ENCODE assay signal across 11 cellular contexts in the genomic region with DNA sequence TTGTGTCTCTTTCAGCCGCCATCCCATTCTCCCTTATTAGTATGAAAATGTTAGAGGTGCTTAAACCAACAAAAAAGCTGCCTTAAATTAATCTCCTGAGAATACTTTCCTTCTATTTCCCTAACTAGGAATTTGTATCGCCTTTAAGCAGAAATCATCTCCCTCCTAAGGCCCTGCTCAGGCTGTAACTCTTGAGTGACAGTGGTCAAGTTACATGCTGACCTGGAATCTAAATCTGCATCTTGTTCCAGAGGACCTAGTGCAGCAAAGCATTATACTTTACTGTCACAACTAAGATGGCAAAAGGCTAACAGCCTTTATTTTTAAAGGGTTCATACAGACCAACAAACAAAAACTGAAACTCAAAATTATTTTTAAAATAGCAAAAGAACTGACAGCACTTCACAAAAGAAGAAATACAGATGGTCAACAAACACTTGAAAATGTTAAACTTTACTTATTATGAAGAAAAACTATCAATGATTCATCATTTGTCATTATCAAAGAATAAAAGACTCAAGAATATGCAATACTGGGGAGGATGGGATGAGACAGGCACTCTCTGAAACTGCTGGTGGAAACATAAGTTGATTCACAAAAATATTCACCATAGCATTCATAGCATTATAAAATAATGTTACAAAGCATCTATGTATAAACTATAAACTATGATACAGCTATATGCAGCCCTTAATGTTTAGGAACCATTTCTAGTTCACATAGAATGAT. TPM values are rescaled to one million over a fixed set of nuclear protein-coding genes. Genes with fewer than 3 reads are reported as not detected.
DNase-seq lines count a peak whose midpoint lies in the region; ATAC-seq and TF ChIP-seq lines count a peak whose summit lies in the region.
"Had no signal": no experiment of that assay in that cellular context is flagged by ENCODE, and none has a peak within 500 bp of the region (broad histone marks: within the 10 kb centered on the region; RNA-seq: fewer than 3 reads in every experiment).

No MANE protein-coding gene starts in this region.

- no peak overlapping the region for H3K4me3 ChIP-seq in PC-9
- no peak overlapping the region for H3K4me3 ChIP-seq in stomach

- TF ChIP-seq POLR2A in stomach (IDR thresholded peaks at IDR 0.05), result no peak

- H3K27ac ChIP-seq in PC-9 (peak overlapping the region; percentile 44), foreskin keratinocyte (no peak overlapping the region), stomach (peak overlapping the region in 4 of 5 donors; percentile 3 to 85 (median 69))

- H3K36me3 ChIP-seq in PC-9 (ENCODE audit: low read depth) (peaks cover 14% of the 10 kb centered on the region; the same call in 1 of the 2 replicates), stomach (peaks cover 2 to 37% (median 16%) of the 10 kb centered on the region in 4 donors)

- WGBS in stomach, 5 donors, result 85 to 97% (median 90%) methylated on average over 2 of the region's 2 CpGs

- no peaks in the 10 kb centered on the region for H3K27me3 Mint-ChIP-seq in activated T-cell treated with anti-CD3 and anti-CD28 coated beads, Interleukin-2, amount 50 U/mL, for 72 hours (ENCODE audit: low read depth)

- no peak overlapping the region for H2AFZ ChIP-seq in PC-9

- no peak for DNase-seq in activated T-cell treated with anti-CD3 and anti-CD28 coated beads, Interleukin-2, amount 50 U/mL, for 72 hours
- no peak for DNase-seq in activated T-cell treated with anti-CD3 and anti-CD28 coated beads, Interleukin-2, amount 50 U/mL, for 1 hour
- no peak for DNase-seq in PC-9
- DNase-seq in foreskin keratinocyte, result no peak
- no peak for DNase-seq in stomach
- DNase-seq in NCI-H1048 (lab: John Stamatoyannopoulos, UW), result no peak
- no peak for DNase-seq in globus pallidus (ENCODE audit: low spot score)
- DNase-seq: activated CD4-positive, alpha-beta T cell treated with anti-CD3 and anti-CD28 coated beads, Interleukin-2, amount 50 U/mL, for 1 hour; BE2C; NCI-H524 had no signal

- H3K27me3 ChIP-seq in PC-9 (ENCODE audit: insufficient read depth, low read depth) (no peaks in the 10 kb centered on the region), foreskin keratinocyte (no peaks in the 10 kb centered on the region), stomach (no peaks in the 10 kb centered on the region)
- H3K27me3 ChIP-seq: BE2C had no signal

- BruUV-seq in PC-9 (replicated peaks; lab: Mats Ljungman, UMichigan), result no TSS peak

- CTCF ChIA-PET in PC-9 (lab: Charles Lee), result no interaction called here

- peaks cover 31 to 68% of the 10 kb centered on the region in 2 donors for H3K36me3 Mint-ChIP-seq in activated T-cell treated with anti-CD3 and anti-CD28 coated beads, Interleukin-2, amount 50 U/mL, for 72 hours (ENCODE audit: insufficient read depth in 2 of 2)

- H3K79me2 ChIP-seq in PC-9 (ENCODE audit: low read depth), result no peaks in the 10 kb centered on the region

- H3K4me1 Mint-ChIP-seq in activated T-cell treated with anti-CD3 and anti-CD28 coated beads, Interleukin-2, amount 50 U/mL, for 72 hours (ENCODE audit: low read depth), result peaks cover 72% of the 10 kb centered on the region

- H3K4me3 Mint-ChIP-seq in activated T-cell treated with anti-CD3 and anti-CD28 coated beads, Interleukin-2, amount 50 U/mL, for 72 hours, result peak overlapping the region; percentile 23 to 57

- H3K4me2 ChIP-seq in PC-9, result 0 out of 2 replicates have a peak overlapping the region, but pooled peaks have one; percentile 0

- H3K9me3 ChIP-seq in PC-9 (ENCODE audit: insufficient read depth, low read depth) (peaks cover 32% of the 10 kb centered on the region), stomach (peaks cover 0 to 21% (median 4%) of the 10 kb centered on the region in 4 donors)

- peaks cover 18 to 27% of the 10 kb centered on the region in 2 donors for H3K9me3 Mint-ChIP-seq in activated T-cell treated with anti-CD3 and anti-CD28 coated beads, Interleukin-2, amount 50 U/mL, for 72 hours

- POLR2A ChIA-PET in PC-9 (lab: Charles Lee; ENCODE audit: unreplicated experiment), result interaction anchor here (0.7 kb wide), 1 partner anchor 555 kb away, joined by 3 read pairs; no protein-coding TSS in a partner anchor

- TF ChIP-seq EP300 in stomach (IDR thresholded peaks at IDR 0.05), result no peak

- intact Hi-C loops in PC-9 (cut with micrococcal nuclease; ENCODE audit: unreplicated experiment), result no loop called here
- intact Hi-C loops in stomach (cut with DNase I; ENCODE audit: low total_unique reads), result loop anchor here (10.0 kb wide), 1 partner anchor 165 kb away; no protein-coding TSS in a partner anchor

- 0 out of 2 replicates have a peak, but pooled peaks cover 5% of the 10 kb centered on the region for H3F3A ChIP-seq in PC-9 (ENCODE audit: insufficient read depth, low read depth)

- H3K4me1 ChIP-seq in PC-9 (replicated peaks; ENCODE audit: insufficient read depth) (peaks cover 14% of the 10 kb centered on the region), foreskin keratinocyte (peaks cover 5% of the 10 kb centered on the region), stomach (peaks cover 18 to 45% (median 38%) of the 10 kb centered on the region in 4 donors)
- H3K4me1 ChIP-seq: BE2C had no signal

- no peaks in the 10 kb centered on the region for H4K20me1 ChIP-seq in PC-9 (ENCODE audit: insufficient read depth)

- ATAC-seq in activated T-cell treated with anti-CD3 and anti-CD28 coated beads, Interleukin-2, amount 50 U/mL, for 72 hours (replicated peaks in 1 of 2), result peak in 1 of 2 donors; percentile 24
- ATAC-seq in foreskin keratinocyte (peak; percentile 47), HG03439 (IDR thresholded peaks at IDR 0.05; ENCODE audit: unreplicated experiment) (no peak)

- no peak for TF ChIP-seq CTCF in PC-9 (conservative IDR thresholded peaks at IDR 0.05)
- TF ChIP-seq CTCF in foreskin keratinocyte (conservative IDR thresholded peaks at IDR 0.05), result no peak
- TF ChIP-seq CTCF in stomach (IDR thresholded peaks at IDR 0.05), result no peak

- no peaks in the 10 kb centered on the region for H3K9me2 ChIP-seq in PC-9 (ENCODE audit: insufficient read depth)

- H3K27ac Mint-ChIP-seq in activated T-cell treated with anti-CD3 and anti-CD28 coated beads, Interleukin-2, amount 50 U/mL, for 72 hours, result peak overlapping the region; percentile 96

RNA-seq across cellular contexts. Expression of a gene that starts 11.0 kb away (rescaled TPM):
- total RNA-seq in activated T-cell treated with anti-CD3 and anti-CD28 coated beads, Interleukin-2, amount 50 U/mL, for 72 hours, result 10 to 100 TPM; 33.4 to 44.5 TPM
- total RNA-seq in PC-9 (2021), result 70.5 and 76.0 TPM in 2 replicates
- 59.5 and 67.1 TPM in 2 replicates for total RNA-seq in foreskin keratinocyte
- 46.6 and 53.0 TPM in 2 replicates for polyA plus RNA-seq in foreskin keratinocyte
- total RNA-seq in stomach, result 10 to 100 TPM; 11.1 to 33.0 (median 29.8) TPM
- 10 to 100 TPM; 21.7 to 30.8 (median 30.5) TPM for polyA plus RNA-seq in stomach

RNA-seq across cellular contexts. Expression of a gene that starts 11.7 kb away (rescaled TPM):
- 10 to 100 TPM; 26.4 to 37.0 TPM for total RNA-seq in activated T-cell treated with anti-CD3 and anti-CD28 coated beads, Interleukin-2, amount 50 U/mL, for 72 hours
- total RNA-seq in PC-9 (2021) (0.25 and 0.92 TPM in 2 replicates), foreskin keratinocyte (0.07 TPM in 1 of 2 replicates, not detected in the other), stomach (10 to 100 TPM in 2 of 5 donors, 1 to 10 TPM in 2, under 1 TPM in 1; 0.89 to 18.7 (median 9.7) TPM)
- polyA plus RNA-seq in foreskin keratinocyte (0.04 TPM in 1 of 2 replicates, not detected in the other), stomach (1 to 10 TPM; 2.1 to 6.5 (median 3.0) TPM)

RNA-seq across cellular contexts. Expression of a gene that starts 51.8 kb away (rescaled TPM):
- 10 to 100 TPM; 21.5 to 27.1 TPM for total RNA-seq in activated T-cell treated with anti-CD3 and anti-CD28 coated beads, Interleukin-2, amount 50 U/mL, for 72 hours
- 7.6 and 8.4 TPM in 2 replicates for total RNA-seq in PC-9 (2021)
- total RNA-seq in foreskin keratinocyte, result 17.8 and 21.7 TPM in 2 replicates
- 11.6 and 12.6 TPM in 2 replicates for polyA plus RNA-seq in foreskin keratinocyte
- 10 to 100 TPM in 4 of 5 donors, 1 to 10 TPM in 1; 7.0 to 79.4 (median 33.5) TPM for total RNA-seq in stomach
- 10 to 100 TPM in 1 of 3 donors, 1 to 10 TPM in 2; 6.3 to 13.2 (median 6.6) TPM for polyA plus RNA-seq in stomach
